ENCODE assay signal across 10 cellular contexts in the genomic region with DNA sequence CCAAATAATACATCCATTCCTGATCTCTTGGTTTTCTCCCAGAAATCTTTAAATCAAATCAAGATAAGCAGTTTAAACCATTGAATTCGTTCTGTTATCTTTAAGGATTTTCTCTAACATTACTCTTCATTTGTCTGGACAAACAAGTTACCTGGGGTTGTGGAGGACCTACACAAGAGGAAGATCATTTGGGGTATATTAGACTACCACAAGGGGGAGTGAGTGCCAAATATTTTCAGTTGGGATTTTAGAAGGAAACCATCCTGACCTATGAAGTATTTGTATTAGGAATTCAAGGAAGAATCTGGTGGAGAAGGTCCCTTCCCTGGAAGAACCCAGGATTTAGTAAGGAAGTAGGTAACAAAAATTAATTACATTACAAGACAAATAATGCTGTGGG. TPM values are rescaled to one million over a fixed set of nuclear protein-coding genes. Genes with fewer than 3 reads are reported as not detected.
DNase-seq lines count a peak whose midpoint lies in the region; ATAC-seq and TF ChIP-seq lines count a peak whose summit lies in the region.
"Had no signal": no experiment of that assay in that cellular context is flagged by ENCODE, and none has a peak within 500 bp of the region (broad histone marks: within the 10 kb centered on the region; RNA-seq: fewer than 3 reads in every experiment).

No MANE protein-coding gene starts in this region.

- H3K9me3 Mint-ChIP-seq in T-helper 2 cell treated with Interferon-gamma antibody and Interleukin-4, amounts not matched to agents 5 μg/mL and 100 μg/mL, for 36 hours, result no peaks in the 10 kb centered on the region

- peak; percentile 24 for DNase-seq in GM03348 (ENCODE audit: low spot score)
- DNase-seq in MM.1S, result peak; percentile 34
- peak; percentile 28 for DNase-seq in mammary epithelial cell
- DNase-seq in osteoblast (ENCODE audit: insufficient read length, low spot score, missing footprints), result no peak
- DNase-seq in activated CD8-positive, alpha-beta memory T cell treated with anti-CD3 and anti-CD28 coated beads for 24 hours, result no peak
- DNase-seq in anterior cingulate cortex (lab: John Stamatoyannopoulos, UW), result no peak
- DNase-seq in T-helper 2 cell treated with Interferon-gamma antibody and Interleukin-4, amounts not matched to agents 5 μg/mL and 100 μg/mL, for 36 hours (ENCODE audit: low spot score), result no peak

- no peak overlapping the region for H3K4me3 ChIP-seq in MM.1S (ENCODE audit: low read length)
- H3K4me3 ChIP-seq in mammary epithelial cell (replicated peaks in 1 of 3; ENCODE audit: insufficient read depth in 1 of 3, low read depth in 2 of 3, low read length in 3 of 3), result no peak overlapping the region
- H3K4me3 ChIP-seq in osteoblast (ENCODE audit: insufficient read depth, low read length), result no peak overlapping the region

- H4K20me1 ChIP-seq in MM.1S (ENCODE audit: insufficient read depth, low read length), result no peaks in the 10 kb centered on the region
- H4K20me1 ChIP-seq in mammary epithelial cell (ENCODE audit: insufficient read depth, low read length), result no peaks in the 10 kb centered on the region
- H4K20me1 ChIP-seq in osteoblast (ENCODE audit: insufficient read depth, low read length), result no peaks in the 10 kb centered on the region

- peaks cover 27% of the 10 kb centered on the region for H3K27me3 Mint-ChIP-seq in T-helper 2 cell treated with Interferon-gamma antibody and Interleukin-4, amounts not matched to agents 5 μg/mL and 100 μg/mL, for 36 hours (ENCODE audit: low read depth)

- no peak overlapping the region for H3K9ac ChIP-seq in MM.1S (ENCODE audit: low read length)
- H3K9ac ChIP-seq in mammary epithelial cell (ENCODE audit: insufficient read depth, low read length), result no peak overlapping the region

- H3K4me3 Mint-ChIP-seq in T-helper 2 cell treated with Interferon-gamma antibody and Interleukin-4, amounts not matched to agents 5 μg/mL and 100 μg/mL, for 36 hours, result no peak overlapping the region

- H3K4me1 Mint-ChIP-seq in T-helper 2 cell treated with Interferon-gamma antibody and Interleukin-4, amounts not matched to agents 5 μg/mL and 100 μg/mL, for 36 hours (ENCODE audit: low read depth), result no peaks in the 10 kb centered on the region

- intact Hi-C loops in mammary epithelial cell (cut with micrococcal nuclease), result loop anchor here (1.0 kb wide), 1 partner anchor 119 kb away; no protein-coding TSS in a partner anchor

- CTCF ChIA-PET in mammary epithelial cell (lab: Charles Lee; ENCODE audit: low non-redundant PET), result no interaction called here

- BruUV-seq in mammary epithelial cell (replicated peaks; lab: Mats Ljungman, UMichigan), result no TSS peak

- dilution Hi-C loops in mammary epithelial cell (cut with HindIII; ENCODE audit: low sequenced_read_pairs), result no loop called here

- peak; percentile 62 for TF ChIP-seq CTCF in MM.1S (IDR thresholded peaks at IDR 0.05; ENCODE audit: low read length)
- TF ChIP-seq CTCF in mammary epithelial cell (conservative IDR thresholded peaks at IDR 0.05 in 1 of 2, IDR thresholded peaks at IDR 0.05 in 1 of 2; ENCODE audit: extremely low read depth in 1 of 2, insufficient read depth in 1 of 2, low read depth in 1 of 2, low read length in 2 of 2), result peak; percentile 66 to 74
- peak; percentile 53 for TF ChIP-seq CTCF in osteoblast (IDR thresholded peaks at IDR 0.05; ENCODE audit: extremely low read depth, low read depth, low read length)

- H3K27ac Mint-ChIP-seq in T-helper 2 cell treated with Interferon-gamma antibody and Interleukin-4, amounts not matched to agents 5 μg/mL and 100 μg/mL, for 36 hours, result no peak overlapping the region

- H3K4me2 ChIP-seq in MM.1S (ENCODE audit: low read depth, low read length) (no peak overlapping the region), mammary epithelial cell (ENCODE audit: insufficient read depth, low read depth, low read length) (no peak overlapping the region), osteoblast (ENCODE audit: insufficient read depth, low read length) (no peak overlapping the region)

- H3K4me1 ChIP-seq in MM.1S (ENCODE audit: low read length), result no peaks in the 10 kb centered on the region
- peaks cover 16% of the 10 kb centered on the region for H3K4me1 ChIP-seq in mammary epithelial cell (ENCODE audit: insufficient read depth, low read length)
- no peaks in the 10 kb centered on the region for H3K4me1 ChIP-seq in osteoblast (ENCODE audit: insufficient read depth, low read length)

- no peak for ATAC-seq in GM21529 (IDR thresholded peaks at IDR 0.05; ENCODE audit: unreplicated experiment)

- H3K9me2 ChIP-seq in MM.1S (replicated peaks; ENCODE audit: insufficient read depth, low read length), result no peaks in the 10 kb centered on the region

- H3K36me3 ChIP-seq in MM.1S (replicated peaks; ENCODE audit: insufficient read depth, low read length) (no peaks in the 10 kb centered on the region), mammary epithelial cell (ENCODE audit: insufficient read depth, low read length) (no peaks in the 10 kb centered on the region), osteoblast (ENCODE audit: insufficient read depth, low read length) (no peaks in the 10 kb centered on the region)

- no peaks in the 10 kb centered on the region for H3K9me3 ChIP-seq in MM.1S (replicated peaks; ENCODE audit: insufficient read depth, low read length)
- no peaks in the 10 kb centered on the region for H3K9me3 ChIP-seq in mammary epithelial cell (replicated peaks; ENCODE audit: insufficient read depth, low read length)
- H3K9me3 ChIP-seq in osteoblast (ENCODE audit: low read depth, low read length), result no peaks in the 10 kb centered on the region

- H3K27ac ChIP-seq in MM.1S (ENCODE audit: low read length) (no peak overlapping the region), mammary epithelial cell (ENCODE audit: insufficient read depth, low read depth, low read length) (no peak overlapping the region), osteoblast (ENCODE audit: low read depth, low read length) (no peak overlapping the region)
- H3K27ac ChIP-seq: HL-60 had no signal

- H2AFZ ChIP-seq in MM.1S (ENCODE audit: low read length), result no peak overlapping the region
- no peak overlapping the region for H2AFZ ChIP-seq in mammary epithelial cell (ENCODE audit: low read depth, low read length)
- no peak overlapping the region for H2AFZ ChIP-seq in osteoblast (ENCODE audit: low read length)

- H3K27me3 ChIP-seq in MM.1S (replicated peaks; ENCODE audit: insufficient read depth, low read length), result no peaks in the 10 kb centered on the region
- no peaks in the 10 kb centered on the region for H3K27me3 ChIP-seq in mammary epithelial cell (ENCODE audit: insufficient read depth, low read length)
- H3K27me3 ChIP-seq in osteoblast (ENCODE audit: insufficient read depth, low read length), result no peaks in the 10 kb centered on the region

- 0% methylated on average over 1 of the region's 1 CpG for WGBS in mammary epithelial cell (ENCODE audit: low coverage, missing lambda C conversion rate)

- no peaks in the 10 kb centered on the region for H3F3A ChIP-seq in MM.1S (ENCODE audit: insufficient read depth, low read length)

- in situ Hi-C loops in mammary epithelial cell (cut with MboI; ENCODE audit: low sequenced_read_pairs in 2 of 2), result loop anchor here (10.0 to 25.0 kb wide), 3 partner anchors 89 to 716 kb away; partner anchors contain the start of gene SFRP2 (in 1 of the 2)

- no peaks in the 10 kb centered on the region for H3K36me3 Mint-ChIP-seq in T-helper 2 cell treated with Interferon-gamma antibody and Interleukin-4, amounts not matched to agents 5 μg/mL and 100 μg/mL, for 36 hours (ENCODE audit: low read depth)

- H3K79me2 ChIP-seq in MM.1S (ENCODE audit: low read length), result no peaks in the 10 kb centered on the region
- no peaks in the 10 kb centered on the region for H3K79me2 ChIP-seq in mammary epithelial cell (ENCODE audit: insufficient read depth, low read length)
- no peaks in the 10 kb centered on the region for H3K79me2 ChIP-seq in osteoblast (ENCODE audit: insufficient read depth, low read length)

RNA-seq across cellular contexts. Expression of gene DCHS2, which starts 12.0 kb away (rescaled TPM):
- total RNA-seq in mammary epithelial cell (under 1 TPM in 1 of 2 donors, not detected in 1; 0.17 TPM), osteoblast (under 0.01 TPM in 2 replicates)
- polyA plus RNA-seq in mammary epithelial cell, result 0.14 TPM
- polyA minus RNA-seq in mammary epithelial cell, result not detected

RNA-seq across cellular contexts. Expression of gene PLRG1, which starts 46.6 kb away (rescaled TPM):
- total RNA-seq in mammary epithelial cell (100 to 1,000 TPM; 112 to 124 TPM), osteoblast (79.9 and 81.8 TPM in 2 replicates)
- 94.5 TPM for polyA plus RNA-seq in mammary epithelial cell
- 93.4 TPM for polyA minus RNA-seq in mammary epithelial cell

RNA-seq across cellular contexts. Expression of gene FGB, which starts 59.2 kb away (rescaled TPM):
- not detected for total RNA-seq in mammary epithelial cell
- polyA plus RNA-seq in mammary epithelial cell, result not detected
- polyA minus RNA-seq in mammary epithelial cell, result not detected
- not detected in 2 replicates for total RNA-seq in osteoblast
- total RNA-seq: pulmonary artery endothelial cell had no signal

Comparison
In these comparisons a context has a peak if more than half of its experiments do, and no peak if none do; other contexts are left out.
1. DNase-seq: peak in GM03348 (single experiment), MM.1S (single experiment) and mammary epithelial cell (single experiment); none in osteoblast (single experiment), activated CD8-positive, alpha-beta memory T cell treated with anti-CD3 and anti-CD28 coated beads for 24 hours (single experiment), anterior cingulate cortex (0 of 58) and T-helper 2 cell treated with Interferon-gamma antibody and Interleukin-4, amounts not matched to agents 5 μg/mL and 100 μg/mL, for 36 hours (single experiment).
2. Peak in every context shown above with its lines, with median percentiles within 50 percentile points of each other: CTCF ChIP-seq.